ENCODE assay signal across 15 cellular contexts in the genomic region with DNA sequence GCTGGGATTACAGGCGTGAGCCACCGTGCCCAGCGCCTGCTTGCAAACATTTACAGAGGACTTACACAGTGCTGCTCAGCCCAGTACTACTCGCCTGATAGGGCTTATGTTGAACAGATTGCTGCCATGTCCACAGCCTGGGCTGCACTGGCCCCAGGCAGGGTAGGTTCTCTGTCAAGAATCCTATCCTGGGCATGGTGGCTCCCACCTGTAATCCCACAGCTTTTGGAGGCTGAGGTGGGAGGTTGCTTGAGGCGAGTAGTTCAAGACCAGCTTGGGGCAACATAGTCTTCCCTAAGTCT. TPM values are rescaled to one million over a fixed set of nuclear protein-coding genes. Genes with fewer than 3 reads are reported as not detected.
A peak's percentile ranks its signal among the peaks of the same experiment; 100 is the strongest.
DNase-seq lines count a peak whose midpoint lies in the region; ATAC-seq and TF ChIP-seq lines count a peak whose summit lies in the region.
"Had no signal": no experiment of that assay in that cellular context is flagged by ENCODE, and none has a peak within 500 bp of the region (broad histone marks: within the 10 kb centered on the region; RNA-seq: fewer than 3 reads in every experiment).

No MANE protein-coding gene starts in this region.

- H3K9ac ChIP-seq in subcutaneous abdominal adipose tissue (ENCODE audit: low read length in 5 of 5), result peak overlapping the region in 3 of 5 donors; percentile 1 to 59 (median 41)

- no peaks in the 10 kb centered on the region for H3K9me3 Mint-ChIP-seq in activated CD4-positive, alpha-beta memory T cell treated with anti-CD3 and anti-CD28 coated beads, Interleukin-2, amount 10 ng/mL, durations not matched to agents 7 days and 5 days
- no peaks in the 10 kb centered on the region for H3K9me3 Mint-ChIP-seq in activated CD4-positive, alpha-beta memory T cell treated with anti-CD3 and anti-CD28 coated beads for 36 hours
- H3K9me3 Mint-ChIP-seq: IgD-negative memory B cell had no signal

- H3K4me1 ChIP-seq in adrenal gland (replicated peaks in 1 of 2) (peaks cover 57 to 85% of the 10 kb centered on the region in 2 donors), lung (ENCODE audit: control insufficient read depth in 2 of 2, insufficient read depth in 2 of 2, low read length in 2 of 2) (peaks cover 20 to 65% of the 10 kb centered on the region in 2 donors), subcutaneous abdominal adipose tissue (ENCODE audit: control insufficient read depth in 5 of 5, insufficient read depth in 5 of 5, low read length in 5 of 5) (peaks cover 28 to 89% (median 87%) of the 10 kb centered on the region in 5 donors)

- H3K9me3 ChIP-seq in adrenal gland (replicated peaks in 1 of 3), result no peaks in the 10 kb centered on the region
- no peaks in the 10 kb centered on the region for H3K9me3 ChIP-seq in lung (ENCODE audit: control insufficient read depth in 2 of 2, insufficient read depth in 1 of 2, low read length in 1 of 2)
- H3K9me3 ChIP-seq in subcutaneous abdominal adipose tissue (ENCODE audit: control insufficient read depth in 5 of 5, low read length in 5 of 5), result no peaks in the 10 kb centered on the region

- 84 to 100% (median 89%) methylated on average over 2 to 5 of the region's 5 CpGs for WGBS in adrenal gland, 4 donors
- 94 to 97% methylated on average over 5 of the region's 5 CpGs for WGBS in lung, 2 donors

- peak overlapping the region; percentile 59 for H3K27ac Mint-ChIP-seq in activated CD4-positive, alpha-beta memory T cell treated with anti-CD3 and anti-CD28 coated beads, Interleukin-2, amount 10 ng/mL, durations not matched to agents 7 days and 5 days
- no peak overlapping the region for H3K27ac Mint-ChIP-seq in activated CD4-positive, alpha-beta memory T cell treated with anti-CD3 and anti-CD28 coated beads for 36 hours

- H3K36me3 ChIP-seq in adrenal gland (replicated peaks in 1 of 2) (no peaks in the 10 kb centered on the region), lung (ENCODE audit: control insufficient read depth in 2 of 2, insufficient read depth in 2 of 2, low read length in 2 of 2) (no peaks in the 10 kb centered on the region), subcutaneous abdominal adipose tissue (ENCODE audit: control insufficient read depth in 5 of 5, insufficient read depth in 5 of 5, low read length in 5 of 5) (no peaks in the 10 kb centered on the region)
- H3K36me3 ChIP-seq: brain microvascular endothelial cell had no signal

- no peak for TF ChIP-seq POLR2A in adrenal gland (IDR thresholded peaks at IDR 0.05)

- no peak overlapping the region for H3K4me3 Mint-ChIP-seq in activated CD4-positive, alpha-beta memory T cell treated with anti-CD3 and anti-CD28 coated beads, Interleukin-2, amount 10 ng/mL, durations not matched to agents 7 days and 5 days
- H3K4me3 Mint-ChIP-seq in activated CD4-positive, alpha-beta memory T cell treated with anti-CD3 and anti-CD28 coated beads for 36 hours, result no peak overlapping the region

- peaks cover 9% of the 10 kb centered on the region for H3K36me3 Mint-ChIP-seq in activated CD4-positive, alpha-beta memory T cell treated with anti-CD3 and anti-CD28 coated beads, Interleukin-2, amount 10 ng/mL, durations not matched to agents 7 days and 5 days (ENCODE audit: low read depth)
- H3K36me3 Mint-ChIP-seq in activated CD4-positive, alpha-beta memory T cell treated with anti-CD3 and anti-CD28 coated beads for 36 hours, result no peaks in the 10 kb centered on the region
- H3K36me3 Mint-ChIP-seq: IgD-negative memory B cell had no signal

- ATAC-seq in lung (ENCODE audit: insufficient read depth, low FRiP score), result no peak
- no peak for ATAC-seq in HG03139 (IDR thresholded peaks at IDR 0.05; ENCODE audit: unreplicated experiment)

- TF ChIP-seq CTCF in adrenal gland (IDR thresholded peaks at IDR 0.05) (no peak), lung (IDR thresholded peaks at IDR 0.05; ENCODE audit: control extremely low read depth, extremely low read depth) (no peak)

- H3K27me3 Mint-ChIP-seq in activated CD4-positive, alpha-beta memory T cell treated with anti-CD3 and anti-CD28 coated beads, Interleukin-2, amount 10 ng/mL, durations not matched to agents 7 days and 5 days, result no peaks in the 10 kb centered on the region
- no peaks in the 10 kb centered on the region for H3K27me3 Mint-ChIP-seq in activated CD4-positive, alpha-beta memory T cell treated with anti-CD3 and anti-CD28 coated beads for 36 hours
- H3K27me3 Mint-ChIP-seq: IgD-negative memory B cell had no signal

- no peak for DNase-seq in activated CD4-positive, alpha-beta memory T cell treated with anti-CD3 and anti-CD28 coated beads, Interleukin-2, amount 10 ng/mL, durations not matched to agents 7 days and 5 days
- no peak for DNase-seq in activated CD4-positive, alpha-beta memory T cell treated with anti-CD3 and anti-CD28 coated beads for 36 hours
- DNase-seq in adrenal gland, result peak in 4 of 7 donors; percentile 12 to 54 (median 33)
- no peak for DNase-seq in lung (ENCODE audit: low spot score)
- no peak for DNase-seq in posterior cingulate gyrus
- DNase-seq in SIG-M5 treated with dmso at 0.1 percent for 504 hours (lab: John Stamatoyannopoulos, UW; ENCODE audit: unreplicated experiment), result no peak
- DNase-seq: brain microvascular endothelial cell, mesendoderm, NCI-H146, NCI-H526 treated with DMSO at 0.1 percent for 48 hours, SIG-M5, substantia nigra had no signal

- H3K27ac ChIP-seq in adrenal gland (peak overlapping the region in 4 of 5 donors; percentile 93 to 96 (median 94)), lung (ENCODE audit: low read depth in 1 of 2, low read length in 1 of 2) (peak overlapping the region; percentile 76 to 99), subcutaneous abdominal adipose tissue (ENCODE audit: low read depth, low read length) (peak overlapping the region; percentile 98)
- H3K27ac ChIP-seq: brain microvascular endothelial cell had no signal

- H3K27me3 ChIP-seq in adrenal gland, result no peaks in the 10 kb centered on the region
- H3K27me3 ChIP-seq in lung (ENCODE audit: control insufficient read depth, insufficient read depth), result no peaks in the 10 kb centered on the region
- no peaks in the 10 kb centered on the region for H3K27me3 ChIP-seq in subcutaneous abdominal adipose tissue (ENCODE audit: control insufficient read depth in 5 of 5, insufficient read depth in 4 of 5, low read length in 5 of 5)
- H3K27me3 ChIP-seq: brain microvascular endothelial cell had no signal

- H3K4me3 ChIP-seq in adrenal gland, result no peak overlapping the region
- H3K4me3 ChIP-seq in lung, result no peak overlapping the region
- peak overlapping the region in 1 of 5 donors; percentile 9 for H3K4me3 ChIP-seq in subcutaneous abdominal adipose tissue (ENCODE audit: low read depth in 1 of 5, low read length in 5 of 5)

- POLR2A ChIA-PET in activated CD4-positive, alpha-beta memory T cell treated with anti-CD3 and anti-CD28 coated beads, Interleukin-2, amount 10 ng/mL, durations not matched to agents 7 days and 5 days (lab: Charles Lee), result interaction anchor here (1.4 to 15.0 kb wide), 10 partner anchors 12 to 71 kb away, joined by 3 to 582 read pairs (median 40); a partner anchor contains a TSS
- POLR2A ChIA-PET in activated CD4-positive, alpha-beta memory T cell treated with anti-CD3 and anti-CD28 coated beads for 36 hours (lab: Charles Lee), result interaction anchor here (3.8 to 10.2 kb wide), 2 partner anchors 12 to 18 kb away, joined by 32 to 183 read pairs; a partner anchor contains a TSS

- peaks cover 19% of the 10 kb centered on the region for H3K4me1 Mint-ChIP-seq in activated CD4-positive, alpha-beta memory T cell treated with anti-CD3 and anti-CD28 coated beads, Interleukin-2, amount 10 ng/mL, durations not matched to agents 7 days and 5 days
- peaks cover 18% of the 10 kb centered on the region for H3K4me1 Mint-ChIP-seq in activated CD4-positive, alpha-beta memory T cell treated with anti-CD3 and anti-CD28 coated beads for 36 hours (ENCODE audit: low read depth)

- intact Hi-C loops in activated CD4-positive, alpha-beta memory T cell treated with anti-CD3 and anti-CD28 coated beads for 36 hours (cut with micrococcal nuclease), result no loop called here
- intact Hi-C loops in adrenal gland (cut with DNase I), result no loop called here
- intact Hi-C loops in posterior cingulate gyrus (cut with DNase I), result no loop called here

- CTCF ChIA-PET in activated CD4-positive, alpha-beta memory T cell treated with anti-CD3 and anti-CD28 coated beads, Interleukin-2, amount 10 ng/mL, durations not matched to agents 7 days and 5 days (lab: Charles Lee), result interaction anchor here (3.7 to 11.3 kb wide), 5 partner anchors 11 to 135 kb away, joined by 28 to 349 read pairs (median 69); a partner anchor contains a TSS
- CTCF ChIA-PET in activated CD4-positive, alpha-beta memory T cell treated with anti-CD3 and anti-CD28 coated beads for 36 hours (lab: Charles Lee), result interaction anchor here (1.3 to 8.5 kb wide), 6 partner anchors 10 to 51 kb away, joined by 8 to 222 read pairs (median 52); a partner anchor contains a TSS

RNA-seq across cellular contexts. Expression of a gene that starts 15.1 kb away (rescaled TPM):
- 100 to 1,000 TPM; 397 to 407 TPM for total RNA-seq in activated CD4-positive, alpha-beta memory T cell treated with anti-CD3 and anti-CD28 coated beads, Interleukin-2, amount 10 ng/mL, durations not matched to agents 7 days and 5 days
- 10 to 100 TPM; 82.6 to 88.8 TPM for total RNA-seq in activated CD4-positive, alpha-beta memory T cell treated with anti-CD3 and anti-CD28 coated beads for 36 hours
- total RNA-seq in adrenal gland (1,000 to 10,000 TPM in 4 of 8 donors, 100 to 1,000 TPM in 4; 202 to 2,069 (median 1,016) TPM), lung (1,000 to 10,000 TPM in 1 of 2 donors, 100 to 1,000 TPM in 1; 556 to 1,810 TPM)
- polyA plus RNA-seq in adrenal gland (100 to 1,000 TPM; 231 to 486 (median 342) TPM), lung (100 to 1,000 TPM; 178 to 850 TPM)

RNA-seq across cellular contexts. Expression of a gene that starts 16.8 kb away (rescaled TPM):
- total RNA-seq in activated CD4-positive, alpha-beta memory T cell treated with anti-CD3 and anti-CD28 coated beads, Interleukin-2, amount 10 ng/mL, durations not matched to agents 7 days and 5 days, result 10 to 100 TPM; 32.4 to 33.7 TPM
- 10 to 100 TPM; 27.3 to 30.9 TPM for total RNA-seq in activated CD4-positive, alpha-beta memory T cell treated with anti-CD3 and anti-CD28 coated beads for 36 hours
- total RNA-seq in adrenal gland, result 10 to 100 TPM; 18.4 to 35.2 (median 29.4) TPM
- 10 to 100 TPM; 36.0 to 48.7 (median 44.9) TPM for polyA plus RNA-seq in adrenal gland
- total RNA-seq in lung, result 10 to 100 TPM in 1 of 2 donors, 1 to 10 TPM in 1; 9.4 to 21.3 TPM
- polyA plus RNA-seq in lung, result 10 to 100 TPM; 33.4 to 34.3 TPM

RNA-seq across cellular contexts. Expression of a gene that starts 16.9 kb away (rescaled TPM):
- total RNA-seq in activated CD4-positive, alpha-beta memory T cell treated with anti-CD3 and anti-CD28 coated beads, Interleukin-2, amount 10 ng/mL, durations not matched to agents 7 days and 5 days, result 1 to 10 TPM; 2.9 to 3.7 TPM
- 1 to 10 TPM; 4.6 to 4.7 TPM for total RNA-seq in activated CD4-positive, alpha-beta memory T cell treated with anti-CD3 and anti-CD28 coated beads for 36 hours
- 1 to 10 TPM in 4 of 8 donors, under 1 TPM in 4; 0.24 to 2.5 (median 1.0) TPM for total RNA-seq in adrenal gland
- polyA plus RNA-seq in adrenal gland, result 1 to 10 TPM in 2 of 3 donors, under 1 TPM in 1; 0.59 to 1.0 (median 1.0) TPM
- 1 to 10 TPM in 1 of 2 donors, under 1 TPM in 1; 0.06 to 1.0 TPM for total RNA-seq in lung
- polyA plus RNA-seq in lung, result under 1 TPM; 0.45 to 0.47 TPM

RNA-seq across cellular contexts. Expression of a gene that starts 23.4 kb away (rescaled TPM):
- total RNA-seq in activated CD4-positive, alpha-beta memory T cell treated with anti-CD3 and anti-CD28 coated beads, Interleukin-2, amount 10 ng/mL, durations not matched to agents 7 days and 5 days, result 10 to 100 TPM; 50.3 to 51.0 TPM
- total RNA-seq in activated CD4-positive, alpha-beta memory T cell treated with anti-CD3 and anti-CD28 coated beads for 36 hours, result 10 to 100 TPM; 46.6 to 47.8 TPM
- total RNA-seq in adrenal gland, result 10 to 100 TPM; 31.5 to 61.2 (median 45.3) TPM
- polyA plus RNA-seq in adrenal gland, result 10 to 100 TPM in 2 of 3 donors, 1 to 10 TPM in 1; 9.6 to 27.5 (median 10.4) TPM
- total RNA-seq in lung, result 10 to 100 TPM; 29.7 to 30.9 TPM
- polyA plus RNA-seq in lung, result 1 to 10 TPM; 7.0 to 8.0 TPM

RNA-seq across cellular contexts. Expression of a gene that starts 40.3 kb away (rescaled TPM):
- not detected for total RNA-seq in activated CD4-positive, alpha-beta memory T cell treated with anti-CD3 and anti-CD28 coated beads, Interleukin-2, amount 10 ng/mL, durations not matched to agents 7 days and 5 days
- total RNA-seq in activated CD4-positive, alpha-beta memory T cell treated with anti-CD3 and anti-CD28 coated beads for 36 hours, result not detected
- total RNA-seq in adrenal gland (1 to 10 TPM in 1 of 8 donors, under 1 TPM in 4, not detected in 3; 0.11 to 1.7 (median 0.41) TPM), lung (not detected)
- polyA plus RNA-seq in adrenal gland (under 1 TPM in 2 of 3 donors, not detected in 1; 0.07 to 0.11 TPM), lung (not detected)
- polyA plus RNA-seq: IgD-negative memory B cell had no signal

Comparison
In these comparisons a context has a peak if more than half of its experiments do, and no peak if none do; other contexts are left out.
1. DNase-seq: peak in adrenal gland (4 of 7); none in activated CD4-positive, alpha-beta memory T cell treated with anti-CD3 and anti-CD28 coated beads, Interleukin-2, amount 10 ng/mL, durations not matched to agents 7 days and 5 days (single experiment), activated CD4-positive, alpha-beta memory T cell treated with anti-CD3 and anti-CD28 coated beads for 36 hours (single experiment), lung (single experiment), posterior cingulate gyrus (0 of 10) and SIG-M5 treated with dmso at 0.1 percent for 504 hours (single experiment).
2. Peak in every context shown above with its lines, with median percentiles within 50 percentile points of each other: H3K27ac ChIP-seq.